Comparison of ENCODE assay signal across 20 cellular contexts in genomic region chr3:171498921-171499320, GRCh38.
"Had no signal": no experiment of that assay in that cellular context is flagged by ENCODE, and none has a peak within 500 bp of the region (broad histone marks: within the 10 kb centered on the region; RNA-seq: fewer than 3 reads in every experiment).

No MANE protein-coding gene starts in this region.

- DNase-seq: dorsolateral prefrontal cortex; effector CD4-positive, alpha-beta T cell; hypothalamus; immature natural killer cell; islet precursor cell; kidney glomerular epithelial cell; naive B cell; occipital lobe; ovary; retina; right lobe of liver; small intestine; stimulated activated CD4-positive, alpha-beta T cell treated with anti-CD3 and anti-CD28 coated beads, Interleukin-15, amount 100 ng/mL, for 24 hours; stimulated activated CD4-positive, alpha-beta T cell treated with anti-CD3 and anti-CD28 coated beads, Interleukin-2, amount 100 ng/mL, for 48 hours; stimulated activated naive B cell treated with anti-CD40 and anti-IgM and Interleukin-4, amounts not matched to agents 10 μg/mL and 1 μg/mL and 100 μg/mL, for 72 hours; thyroid gland; trophoblast cell had no signal

- ATAC-seq: natural killer cell treated with Interleukin-12 subunit alpha and Interleukin-12 subunit beta and Interleukin-15 and Interleukin-18, amount 100 ng/mL, for 72 hours; right lobe of liver; stimulated activated naive B cell treated with anti-CD40 and anti-IgM and Interleukin-4, amounts not matched to agents 10 μg/mL and 1 μg/mL and 100 μg/mL, for 72 hours had no signal

- H3K4me1 ChIP-seq: right lobe of liver, thyroid gland, vagina had no signal

- H3K4me3 ChIP-seq: dorsolateral prefrontal cortex, lung, ovary, right lobe of liver, thyroid gland, vagina had no signal

- H3K36me3 ChIP-seq: ovary, right lobe of liver, thyroid gland, vagina had no signal

- H3K27ac ChIP-seq: dorsolateral prefrontal cortex, ovary, right lobe of liver, thyroid gland, vagina had no signal

- H3K9me3 ChIP-seq: ovary, right lobe of liver, thyroid gland, vagina had no signal

- H3K27me3 ChIP-seq: dorsolateral prefrontal cortex, ovary, right lobe of liver, thyroid gland, vagina had no signal
